In genomic region chr17:27306276-27306820, GRCh38 we compare ENCODE assay signal across 23 cellular contexts.
"Had no signal": no experiment of that assay in that cellular context is flagged by ENCODE, and none has a peak within 500 bp of the region (broad histone marks: within the 10 kb centered on the region; RNA-seq: fewer than 3 reads in every experiment).

No MANE protein-coding gene starts in this region.

- H3K4me3 Mint-ChIP-seq: activated T-cell treated with anti-CD3 and anti-CD28 coated beads, Interleukin-2, amount 50 U/mL, for 4 hours had no signal

- DNase-seq: activated CD4-positive, alpha-beta T cell treated with anti-CD3 and anti-CD28 coated beads for 4 hours; activated CD4-positive, alpha-beta T cell treated with anti-CD3 and anti-CD28 coated beads, Interleukin-2, amount 50 U/mL, for 48 hours; activated CD4-positive, CD25-positive, alpha-beta regulatory T cell; activated CD8-positive, alpha-beta memory T cell treated with anti-CD3 and anti-CD28 coated beads, Interleukin-2, amount 50 U/mL, for 48 hours; activated naive CD4-positive, alpha-beta T cell treated with Interleukin-2 at 50 U/mL for 16 hours; activated T-cell treated with anti-CD3 and anti-CD28 coated beads, Interleukin-2, amount 50 U/mL, for 4 hours; amygdala; head of caudate nucleus; hypothalamus; left cardiac atrium; mesenchymal stem cell; mucosa of descending colon; ovary; psoas muscle; stimulated activated CD4-positive, alpha-beta T cell treated with anti-CD3 and anti-CD28 coated beads, Interleukin-12 subunit alpha, Interleukin-12 subunit beta, amount 100 ng/mL, for 4 hours; stimulated activated CD4-positive, alpha-beta T cell treated with anti-CD3 and anti-CD28 coated beads, Interleukin-4, amount 100 ng/mL, for 4 hours; stimulated activated naive CD8-positive, alpha-beta T cell treated with anti-CD3 and anti-CD28 coated beads, Interleukin-15, Interleukin-2, amounts not matched to agents 100 U/mL and 50 U/mL, for 24 hours; substantia nigra; T1000; thyroid gland had no signal

- H3K9me3 ChIP-seq: mucosa of descending colon, ovary, psoas muscle, right atrium auricular region, thyroid gland had no signal

- H3K27me3 ChIP-seq: ovary, right atrium auricular region, thyroid gland had no signal

- H3K9me3 Mint-ChIP-seq: activated T-cell treated with anti-CD3 and anti-CD28 coated beads, Interleukin-2, amount 50 U/mL, for 4 hours; activated T-helper 2 cell treated with anti-CD3 and anti-CD28 coated beads, Interferon-gamma antibody, Interleukin-2, Interleukin-4, amounts not matched to agents 10 μg/mL and 5 μg/mL and 100 μg/mL, durations not matched to agents 14 hours and 24 hours and 36 hours had no signal

- ATAC-seq: activated T-cell treated with anti-CD3 and anti-CD28 coated beads, Interleukin-2, amount 50 U/mL, for 4 hours; esophagus mucosa; left cardiac atrium; mucosa of descending colon; psoas muscle; stimulated activated naive CD8-positive, alpha-beta T cell treated with anti-CD3 and anti-CD28 coated beads, Interleukin-15, Interleukin-2, amounts not matched to agents 100 U/mL and 50 U/mL, for 24 hours had no signal

- H3K36me3 ChIP-seq: ovary had no signal

- H3K27ac Mint-ChIP-seq: activated T-helper 2 cell treated with anti-CD3 and anti-CD28 coated beads, Interferon-gamma antibody, Interleukin-2, Interleukin-4, amounts not matched to agents 10 μg/mL and 5 μg/mL and 100 μg/mL, durations not matched to agents 14 hours and 24 hours and 36 hours had no signal

- H3K27ac ChIP-seq: ovary, psoas muscle, right atrium auricular region, thyroid gland had no signal

- H3K4me3 ChIP-seq: mucosa of descending colon, ovary, psoas muscle, right atrium auricular region, thyroid gland had no signal
